ENCODE assay signal across 29 cellular contexts in the genomic region with DNA sequence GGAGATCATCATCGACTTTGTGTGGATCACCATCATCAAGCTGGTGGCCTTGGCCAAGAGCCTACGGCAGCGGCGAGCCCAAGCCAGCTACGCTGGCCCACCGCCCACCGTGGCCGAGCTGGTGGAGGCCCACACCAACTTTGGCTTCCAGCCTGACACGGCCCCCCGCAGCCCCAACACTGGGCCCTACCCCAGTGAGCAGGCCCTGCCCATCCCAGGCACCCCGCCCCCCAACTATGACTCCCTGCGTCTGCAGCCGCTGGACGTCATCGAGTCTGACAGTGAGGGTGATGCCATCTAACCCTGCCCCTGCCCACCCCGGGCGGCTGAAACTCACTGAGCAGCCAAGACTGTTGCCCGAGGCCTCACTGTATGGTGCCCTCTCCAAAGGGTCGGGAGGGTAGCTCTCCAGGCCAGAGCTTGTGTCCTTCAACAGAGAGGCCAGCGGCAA.
"Had no signal": no experiment of that assay in that cellular context is flagged by ENCODE, and none has a peak within 500 bp of the region (broad histone marks: within the 10 kb centered on the region; RNA-seq: fewer than 3 reads in every experiment).

No MANE protein-coding gene starts in this region.

- FAIRE-seq: pancreas, small intestine had no signal

- H3K4me3 Mint-ChIP-seq: naive B cell; naive thymus-derived CD8-positive, alpha-beta T cell; natural killer cell treated with Interleukin-12 subunit alpha and Interleukin-12 subunit beta and Interleukin-15 and Interleukin-18, amount 100 ng/mL, for 72 hours; nephron progenitor cell; neural crest cell; stimulated activated memory B cell treated with anti-CD40 and anti-IgM and Interleukin-4, amounts not matched to agents 10 μg/mL and 1 μg/mL and 100 μg/mL, for 72 hours; stimulated activated naive CD8-positive, alpha-beta T cell treated with anti-CD3 and anti-CD28 coated beads, Interleukin-15, amount 100 ng/mL, for 72 hours; type B pancreatic cell had no signal

- H3K36me3 ChIP-seq: pancreas, right lobe of liver, sigmoid colon, suprapubic skin, tibial artery, transverse colon, upper lobe of right lung, uterus had no signal

- H3K4me1 ChIP-seq: pancreas, psoas muscle, right lobe of liver, sigmoid colon, testis, tibial artery, transverse colon, upper lobe of right lung, uterus had no signal

- H3K27ac Mint-ChIP-seq: natural killer cell treated with Interleukin-12 subunit alpha and Interleukin-12 subunit beta and Interleukin-15 and Interleukin-18, amount 100 ng/mL, for 72 hours; progenitor cell of endocrine pancreas; stimulated activated memory B cell treated with anti-CD40 and anti-IgM and Interleukin-4, amounts not matched to agents 10 μg/mL and 1 μg/mL and 100 μg/mL, for 72 hours; stimulated activated naive CD8-positive, alpha-beta T cell treated with anti-CD3 and anti-CD28 coated beads, Interleukin-15, amount 100 ng/mL, for 72 hours; type B pancreatic cell had no signal

- H3K9me3 ChIP-seq: pancreas, psoas muscle, right lobe of liver, sigmoid colon, suprapubic skin, testis, tibial artery, transverse colon, upper lobe of right lung, uterus had no signal

- H3K36me3 Mint-ChIP-seq: naive B cell; naive thymus-derived CD8-positive, alpha-beta T cell; natural killer cell treated with Interleukin-12 subunit alpha and Interleukin-12 subunit beta and Interleukin-15 and Interleukin-18, amount 100 ng/mL, for 72 hours; stimulated activated memory B cell treated with anti-CD40 and anti-IgM and Interleukin-4, amounts not matched to agents 10 μg/mL and 1 μg/mL and 100 μg/mL, for 72 hours; type B pancreatic cell had no signal

- ATAC-seq: naive thymus-derived CD8-positive, alpha-beta T cell; natural killer cell treated with Interleukin-12 subunit alpha and Interleukin-12 subunit beta and Interleukin-15 and Interleukin-18, amount 100 ng/mL, for 72 hours; pancreas; psoas muscle; right cardiac atrium; right lobe of liver; stimulated activated memory B cell treated with anti-CD40 and anti-IgM and Interleukin-4, amounts not matched to agents 10 μg/mL and 1 μg/mL and 100 μg/mL, for 72 hours; stimulated activated naive CD8-positive, alpha-beta T cell treated with anti-CD3 and anti-CD28 coated beads, Interleukin-15, amount 100 ng/mL, for 72 hours; stimulated activated naive CD8-positive, alpha-beta T cell treated with anti-CD3 and anti-CD28 coated beads, Interleukin-15, Interleukin-2, amounts not matched to agents 100 U/mL and 50 U/mL, for 24 hours; upper lobe of right lung had no signal

- H3K27ac ChIP-seq: pancreas, psoas muscle, right lobe of liver, sigmoid colon, suprapubic skin, testis, tibial artery, transverse colon, upper lobe of right lung, uterus had no signal

- H3K4me1 Mint-ChIP-seq: naive B cell; naive thymus-derived CD8-positive, alpha-beta T cell; nephron progenitor cell; neural crest cell; stimulated activated memory B cell treated with anti-CD40 and anti-IgM and Interleukin-4, amounts not matched to agents 10 μg/mL and 1 μg/mL and 100 μg/mL, for 72 hours; stimulated activated naive CD8-positive, alpha-beta T cell treated with anti-CD3 and anti-CD28 coated beads, Interleukin-15, amount 100 ng/mL, for 72 hours had no signal

- DNase-seq: naive B cell; naive thymus-derived CD8-positive, alpha-beta T cell; nephron progenitor cell; occipital lobe; psoas muscle; right cardiac atrium; sigmoid colon; small intestine; stimulated activated CD4-positive, alpha-beta T cell treated with anti-CD3 and anti-CD28 coated beads, Interleukin-12 subunit alpha, Interleukin-12 subunit beta, amount 100 ng/mL, for 4 hours; stimulated activated CD4-positive, alpha-beta T cell treated with anti-CD3 and anti-CD28 coated beads, Interleukin-1b, Interleukin-23, amount 100 ng/mL, for 48 hours; stimulated activated CD4-positive, alpha-beta T cell treated with anti-CD3 and anti-CD28 coated beads, Interleukin-4, amount 100 ng/mL, for 1 hour; stimulated activated CD4-positive, alpha-beta T cell treated with anti-CD3 and anti-CD28 coated beads, Interleukin-4, amount 100 ng/mL, for 4 hours; stimulated activated CD8-positive, alpha-beta memory T cell treated with anti-CD3 and anti-CD28 coated beads, Interleukin-4, amount 100 ng/mL, for 48 hours; stimulated activated naive CD4-positive, alpha-beta T cell; stimulated activated naive CD8-positive, alpha-beta T cell treated with anti-CD3 and anti-CD28 coated beads, Interleukin-15, amount 100 ng/mL, for 72 hours; stimulated activated naive CD8-positive, alpha-beta T cell treated with anti-CD3 and anti-CD28 coated beads, Interleukin-15, Interleukin-2, amounts not matched to agents 100 U/mL and 50 U/mL, for 24 hours; testis; tibial artery; transverse colon; upper lobe of right lung; uterus had no signal

- H3K4me3 ChIP-seq: pancreas, psoas muscle, right lobe of liver, sigmoid colon, suprapubic skin, testis, tibial artery, transverse colon, upper lobe of right lung, uterus had no signal

- H3K27me3 ChIP-seq: pancreas, right lobe of liver, sigmoid colon, suprapubic skin, testis, tibial artery, transverse colon, upper lobe of right lung, uterus had no signal

- H3K9me3 Mint-ChIP-seq: naive B cell; naive thymus-derived CD8-positive, alpha-beta T cell; natural killer cell treated with Interleukin-12 subunit alpha and Interleukin-12 subunit beta and Interleukin-15 and Interleukin-18, amount 100 ng/mL, for 72 hours; nephron progenitor cell; neural crest cell; stimulated activated memory B cell treated with anti-CD40 and anti-IgM and Interleukin-4, amounts not matched to agents 10 μg/mL and 1 μg/mL and 100 μg/mL, for 72 hours; stimulated activated naive CD8-positive, alpha-beta T cell treated with anti-CD3 and anti-CD28 coated beads, Interleukin-15, amount 100 ng/mL, for 72 hours; type B pancreatic cell had no signal
